1 cellular context compared by ENCODE assay signal in genomic region chr6:109095821-109096084, GRCh38.
TF ChIP-seq lines count a peak whose summit lies in the region.

No MANE protein-coding gene starts in this region.

TF ChIP-seq in K562, 482 proteins besides CTCF, POLR2A, EP300 and RAD21 (continued from another document):
- no peak for TF ChIP-seq HINFP (tag; conservative IDR thresholded peaks at IDR 0.05; ENCODE audit: low read depth)
